15 cellular contexts compared by ENCODE assay signal in genomic region chr2:216730871-216731270, GRCh38. TPM values are rescaled to one million over a fixed set of nuclear protein-coding genes. Genes with fewer than 3 reads are reported as not detected.
DNase-seq lines count a peak whose midpoint lies in the region; ATAC-seq and TF ChIP-seq lines count a peak whose summit lies in the region.
"Had no signal": no experiment of that assay in that cellular context is flagged by ENCODE, and none has a peak within 500 bp of the region (broad histone marks: within the 10 kb centered on the region; RNA-seq: fewer than 3 reads in every experiment).

No MANE protein-coding gene starts in this region.

- DNase-seq in left lobe of liver (ENCODE audit: low spot score) (peak; percentile 30), neuronal stem cell (ENCODE audit: low spot score) (no peak), GM10248 (ENCODE audit: extremely low spot score) (no peak), cortex of kidney (lab: John Stamatoyannopoulos, UW) (no peak), heart left ventricle (no peak)
- DNase-seq: C1 segment of cervical spinal cord; Calu3; CD4-positive, alpha-beta memory T cell; COR-L47; DMS53; DND-41; HCEC 1CT had no signal

- H3K27ac ChIP-seq in neuronal stem cell (replicated peaks; ENCODE audit: low read length) (no peak overlapping the region), heart left ventricle (no peak overlapping the region)

- no peak overlapping the region for H3K4ac ChIP-seq in neuronal stem cell (ENCODE audit: low read length)

- TF ChIP-seq CTCF in GM10248 (IDR thresholded peaks at IDR 0.05; ENCODE audit: control extremely low read depth, extremely low read depth, low read depth, missing control alignments): no peak
- TF ChIP-seq CTCF in heart left ventricle (IDR thresholded peaks at IDR 0.05): no peak

- no peak overlapping the region for H2BK12ac ChIP-seq in neuronal stem cell (ENCODE audit: low read length)

- no peak overlapping the region for H3K18ac ChIP-seq in neuronal stem cell (ENCODE audit: low read length)

- H3K4me3 ChIP-seq in neuronal stem cell (ENCODE audit: low read length in 2 of 2): no peak overlapping the region
- H3K4me3 ChIP-seq in heart left ventricle: no peak overlapping the region
- H3K4me3 ChIP-seq: GM12878, GM23338 had no signal

- H3K27me3 ChIP-seq in neuronal stem cell (ENCODE audit: control insufficient read depth in 3 of 3, insufficient read depth in 3 of 3, low read depth in 1 of 3, low read length in 3 of 3) (no peaks in the 10 kb centered on the region), heart left ventricle (no peaks in the 10 kb centered on the region)

- no CpG with 5 or more reads among the region's 5 CpGs for WGBS in neuronal stem cell (ENCODE audit: extremely low coverage in 2 of 2, insufficient read length in 2 of 2, insufficient replicate concordance in 1 of 2), 2 donors
- WGBS in heart left ventricle, 4 donors: 83 to 89% (median 87%) methylated on average over 5 of the region's 5 CpGs

- H3K4me1 ChIP-seq in neuronal stem cell (ENCODE audit: control insufficient read depth in 2 of 2, insufficient read depth in 1 of 2, low read depth in 1 of 2, low read length in 2 of 2): peaks cover 3 to 5% of the 10 kb centered on the region in 2 donors
- H3K4me1 ChIP-seq in heart left ventricle: peaks cover 0 to 12% (median 2%) of the 10 kb centered on the region in 12 donors

- H2BK15ac ChIP-seq in neuronal stem cell (ENCODE audit: low read length): no peak overlapping the region

- ATAC-seq in left lobe of liver: no peak
- no peak for ATAC-seq in heart left ventricle
- ATAC-seq: GM12878, GM23338 had no signal

- no peaks in the 10 kb centered on the region for H3K36me3 ChIP-seq in neuronal stem cell (replicated peaks in 1 of 2; ENCODE audit: control insufficient read depth in 2 of 2, insufficient read depth in 2 of 2, low read length in 2 of 2)
- H3K36me3 ChIP-seq in heart left ventricle: no peaks in the 10 kb centered on the region

- H3K4me1 Mint-ChIP-seq in IgD-negative memory B cell: peaks cover 0 to 2% (median 0%) of the 10 kb centered on the region in 3 donors
- H3K4me1 Mint-ChIP-seq: CD4-positive, alpha-beta memory T cell; GM23338 had no signal

- H4K91ac ChIP-seq in neuronal stem cell (ENCODE audit: low read depth, low read length, poor library complexity): no peak overlapping the region

- no peak overlapping the region for H2AFZ ChIP-seq in neuronal stem cell (ENCODE audit: low read length)
- H2AFZ ChIP-seq: GM23338 had no signal

- H3K9me3 Mint-ChIP-seq in IgD-negative memory B cell: peaks cover 0 to 5% (median 0%) of the 10 kb centered on the region in 3 donors
- H3K9me3 Mint-ChIP-seq: CD4-positive, alpha-beta memory T cell; GM23338 had no signal

- CTCF ChIA-PET in GM10248 (lab: Yijun Ruan, JAX): no interaction called here

- no peak overlapping the region for H3K14ac ChIP-seq in neuronal stem cell (ENCODE audit: low read length)

- H3K4me2 ChIP-seq in neuronal stem cell (ENCODE audit: insufficient read depth, low read length, poor library complexity, severe bottlenecking): no peak overlapping the region
- H3K4me2 ChIP-seq: GM23338 had no signal

- H3K27me3 Mint-ChIP-seq in IgD-negative memory B cell: peaks cover 2% of the 10 kb centered on the region

- H2BK120ac ChIP-seq in neuronal stem cell (ENCODE audit: low read depth, low read length): no peak overlapping the region

- H3K9ac ChIP-seq in neuronal stem cell (ENCODE audit: low read depth, low read length, poor library complexity): no peak overlapping the region

- H3K79me1 ChIP-seq in neuronal stem cell (ENCODE audit: low read depth, low read length): no peaks in the 10 kb centered on the region

- no peak for TF ChIP-seq POLR2A in heart left ventricle (IDR thresholded peaks at IDR 0.05)

- H3K9me3 ChIP-seq in neuronal stem cell (replicated peaks in 1 of 2; ENCODE audit: control insufficient read depth in 2 of 2, insufficient read depth in 1 of 2, low read depth in 1 of 2, low read length in 2 of 2) (no peaks in the 10 kb centered on the region), heart left ventricle (no peaks in the 10 kb centered on the region)

- no peak overlapping the region for H3K4me3 Mint-ChIP-seq in IgD-negative memory B cell
- H3K4me3 Mint-ChIP-seq: CD4-positive, alpha-beta memory T cell; GM23338 had no signal

- H2BK5ac ChIP-seq in neuronal stem cell (ENCODE audit: low read length): no peak overlapping the region

- intact Hi-C loops in heart left ventricle (cut with DNase I): no loop called here

- H4K8ac ChIP-seq in neuronal stem cell (ENCODE audit: low read depth, low read length): no peak overlapping the region

- no peak overlapping the region for H3K23ac ChIP-seq in neuronal stem cell (ENCODE audit: low read depth, low read length, poor library complexity)

- peak overlapping the region in 2 of 3 donors; percentile 55 to 57 for H3K27ac Mint-ChIP-seq in IgD-negative memory B cell
- H3K27ac Mint-ChIP-seq: CD4-positive, alpha-beta memory T cell; GM23338 had no signal

- peak overlapping the region; percentile 40 for H2AK5ac ChIP-seq in neuronal stem cell (ENCODE audit: low read depth, low read length)

- no peaks in the 10 kb centered on the region for H3K36me3 Mint-ChIP-seq in IgD-negative memory B cell
- H3K36me3 Mint-ChIP-seq: CD4-positive, alpha-beta memory T cell had no signal

- POLR2A ChIA-PET in GM10248 (lab: Yijun Ruan, JAX): no interaction called here

RNA-seq across cellular contexts. Expression of gene IGFBP5, which starts 35.5 kb away (rescaled TPM):
- polyA plus RNA-seq in IgD-negative memory B cell (not detected), heart left ventricle (100 to 1,000 TPM in 1 of 2 donors, 10 to 100 TPM in 1; 58.2 to 108 TPM)
- total RNA-seq in left lobe of liver (55.4 TPM), heart left ventricle (100 to 1,000 TPM in 8 of 9 donors, 10 to 100 TPM in 1; 83.1 to 441 (median 157) TPM)
- 280 TPM for polyA plus RNA-seq in neuronal stem cell (2013, experiment 1 of 2)
- 290 TPM for polyA plus RNA-seq in neuronal stem cell (2013, experiment 2 of 2)
- polyA plus RNA-seq: CD4-positive, alpha-beta memory T cell; GM12878 had no signal
